Comparison of ENCODE assay signal across 19 cellular contexts in genomic region chr13:110463876-110464510, GRCh38.
DNase-seq lines count a peak whose midpoint lies in the region; ATAC-seq and TF ChIP-seq lines count a peak whose summit lies in the region.
"Had no signal": no experiment of that assay in that cellular context is flagged by ENCODE, and none has a peak within 500 bp of the region (broad histone marks: within the 10 kb centered on the region; RNA-seq: fewer than 3 reads in every experiment).

No MANE protein-coding gene starts in this region.

- H3K27me3 ChIP-seq in rectal smooth muscle tissue (ENCODE audit: control insufficient read depth, insufficient read depth, low read length) = no peaks in the 10 kb centered on the region
- H3K27me3 ChIP-seq: cardiac muscle cell, foreskin keratinocyte had no signal

- H3K4me3 ChIP-seq in rectal smooth muscle tissue (ENCODE audit: low read length) = no peak overlapping the region
- H3K4me3 ChIP-seq: cardiac muscle cell had no signal

- intact Hi-C loops in activated T-helper 1 cell treated with anti-CD3 and anti-CD28 coated beads, Interleukin-12 subunit alpha, Interleukin-12 subunit beta, Interleukin-2, Interleukin-4 antibody, amounts not matched to agents 30 ng/mL and 10 ng/mL and 1 ng/mL, durations not matched to agents 14 hours and 24 hours and 36 hours (cut with micrococcal nuclease) = no loop called here

- H3K4me1 Mint-ChIP-seq in IgD-negative memory B cell (peaks cover 12 to 17% (median 17%) of the 10 kb centered on the region in 3 donors), endothelial cell (ENCODE audit: unreplicated experiment) (peaks cover 2% of the 10 kb centered on the region)
- H3K4me1 Mint-ChIP-seq in activated T-helper 1 cell treated with anti-CD3 and anti-CD28 coated beads, Interleukin-12 subunit alpha, Interleukin-12 subunit beta, Interleukin-2, Interleukin-4 antibody, amounts not matched to agents 30 ng/mL and 10 ng/mL and 1 ng/mL, durations not matched to agents 14 hours and 24 hours and 36 hours (ENCODE audit: low read depth) = no peaks in the 10 kb centered on the region
- H3K4me1 Mint-ChIP-seq: activated CD4-positive, alpha-beta T cell treated with anti-CD3 and anti-CD28 coated beads for 36 hours had no signal

- H3K27me3 Mint-ChIP-seq in IgD-negative memory B cell = peaks cover 7% of the 10 kb centered on the region
- peaks cover 27% of the 10 kb centered on the region for H3K27me3 Mint-ChIP-seq in endothelial cell (ENCODE audit: unreplicated experiment)
- H3K27me3 Mint-ChIP-seq in activated T-helper 1 cell treated with anti-CD3 and anti-CD28 coated beads, Interleukin-12 subunit alpha, Interleukin-12 subunit beta, Interleukin-2, Interleukin-4 antibody, amounts not matched to agents 30 ng/mL and 10 ng/mL and 1 ng/mL, durations not matched to agents 14 hours and 24 hours and 36 hours (ENCODE audit: insufficient read depth) = no peaks in the 10 kb centered on the region

- no peak for TF ChIP-seq CTCF in endothelial cell (IDR thresholded peaks at IDR 0.05; ENCODE audit: unreplicated experiment)

- H3K27ac ChIP-seq in rectal smooth muscle tissue (ENCODE audit: low read depth, low read length) = peak overlapping the region; percentile 1
- H3K27ac ChIP-seq: cardiac muscle cell, foreskin keratinocyte had no signal

- no peaks in the 10 kb centered on the region for H3K9me3 Mint-ChIP-seq in IgD-negative memory B cell
- no peaks in the 10 kb centered on the region for H3K9me3 Mint-ChIP-seq in endothelial cell (ENCODE audit: unreplicated experiment)
- H3K9me3 Mint-ChIP-seq in activated T-helper 1 cell treated with anti-CD3 and anti-CD28 coated beads, Interleukin-12 subunit alpha, Interleukin-12 subunit beta, Interleukin-2, Interleukin-4 antibody, amounts not matched to agents 30 ng/mL and 10 ng/mL and 1 ng/mL, durations not matched to agents 14 hours and 24 hours and 36 hours = no peaks in the 10 kb centered on the region
- H3K9me3 Mint-ChIP-seq: activated naive CD4-positive, alpha-beta T cell treated with anti-CD3 and anti-CD28 coated beads, Interleukin-2, amount 50 U/mL, for 72 hours; endodermal cell had no signal

- H3K27ac Mint-ChIP-seq in IgD-negative memory B cell (peak overlapping the region in 2 of 3 donors; percentile 59 to 95), endothelial cell (ENCODE audit: unreplicated experiment) (peak overlapping the region; percentile 88)
- H3K27ac Mint-ChIP-seq in activated T-helper 1 cell treated with anti-CD3 and anti-CD28 coated beads, Interleukin-12 subunit alpha, Interleukin-12 subunit beta, Interleukin-2, Interleukin-4 antibody, amounts not matched to agents 30 ng/mL and 10 ng/mL and 1 ng/mL, durations not matched to agents 14 hours and 24 hours and 36 hours = no peak overlapping the region
- H3K27ac Mint-ChIP-seq: activated CD4-positive, alpha-beta T cell treated with anti-CD3 and anti-CD28 coated beads for 36 hours; activated naive CD4-positive, alpha-beta T cell treated with anti-CD3 and anti-CD28 coated beads, Interleukin-2, amount 50 U/mL, for 72 hours; endodermal cell had no signal

- no peaks in the 10 kb centered on the region for H3K4me1 ChIP-seq in rectal smooth muscle tissue (ENCODE audit: control insufficient read depth, insufficient read depth, low read length)
- H3K4me1 ChIP-seq: foreskin keratinocyte had no signal

- DNase-seq in CD1c-positive myeloid dendritic cell (ENCODE audit: extremely low spot score) (peak; percentile 85), endothelial cell (ENCODE audit: low spot score) (no peak), NOMO-1 treated with dmso at 0.1 percent for 144 hours (lab: John Stamatoyannopoulos, UW; ENCODE audit: unreplicated experiment) (no peak), cerebellar nuclear complex (lab: John Stamatoyannopoulos, UW) (no peak)
- DNase-seq in activated T-helper 1 cell treated with anti-CD3 and anti-CD28 coated beads, Interleukin-12 subunit alpha, Interleukin-12 subunit beta, Interleukin-2, Interleukin-4 antibody, amounts not matched to agents 30 ng/mL and 10 ng/mL and 1 ng/mL, durations not matched to agents 14 hours and 24 hours and 36 hours (ENCODE audit: low spot score) = no peak
- DNase-seq: activated CD4-positive, alpha-beta T cell treated with anti-CD3 and anti-CD28 coated beads for 36 hours; activated CD8-positive, alpha-beta memory T cell treated with anti-CD3 and anti-CD28 coated beads, Interleukin-2, amount 50 U/mL, for 48 hours; endodermal cell; foreskin keratinocyte; MV-4-11; NCI-H2081 treated with DMSO at 0.1 percent for 48 hours; NCI-H524 treated with DMSO at 0.1 percent for 48 hours; SIG-M5 had no signal

- H3K36me3 ChIP-seq in rectal smooth muscle tissue (ENCODE audit: control insufficient read depth, insufficient read depth, low read length) = peaks cover 19% of the 10 kb centered on the region

- H3K4me3 Mint-ChIP-seq in IgD-negative memory B cell (peak overlapping the region in 3 of 4 donors; percentile 14 to 51 (median 23)), endothelial cell (ENCODE audit: unreplicated experiment) (peak overlapping the region; percentile 84)
- H3K4me3 Mint-ChIP-seq in activated T-helper 1 cell treated with anti-CD3 and anti-CD28 coated beads, Interleukin-12 subunit alpha, Interleukin-12 subunit beta, Interleukin-2, Interleukin-4 antibody, amounts not matched to agents 30 ng/mL and 10 ng/mL and 1 ng/mL, durations not matched to agents 14 hours and 24 hours and 36 hours = no peak overlapping the region
- H3K4me3 Mint-ChIP-seq: activated CD4-positive, alpha-beta T cell treated with anti-CD3 and anti-CD28 coated beads for 36 hours; endodermal cell had no signal

- ATAC-seq in GM21515 (IDR thresholded peaks at IDR 0.05; ENCODE audit: unreplicated experiment) = no peak
- ATAC-seq: activated CD4-positive, alpha-beta T cell treated with anti-CD3 and anti-CD28 coated beads for 36 hours; foreskin keratinocyte; left lobe of liver had no signal

- no peak overlapping the region for H3K9ac ChIP-seq in rectal smooth muscle tissue (ENCODE audit: low read length)

- H3K36me3 Mint-ChIP-seq in IgD-negative memory B cell (no peaks in the 10 kb centered on the region), endothelial cell (ENCODE audit: low read depth, unreplicated experiment) (peaks cover 80% of the 10 kb centered on the region)
- no peaks in the 10 kb centered on the region for H3K36me3 Mint-ChIP-seq in activated T-helper 1 cell treated with anti-CD3 and anti-CD28 coated beads, Interleukin-12 subunit alpha, Interleukin-12 subunit beta, Interleukin-2, Interleukin-4 antibody, amounts not matched to agents 30 ng/mL and 10 ng/mL and 1 ng/mL, durations not matched to agents 14 hours and 24 hours and 36 hours (ENCODE audit: low read depth)
- H3K36me3 Mint-ChIP-seq: activated naive CD4-positive, alpha-beta T cell treated with anti-CD3 and anti-CD28 coated beads, Interleukin-2, amount 50 U/mL, for 72 hours had no signal
